In the genomic region with DNA sequence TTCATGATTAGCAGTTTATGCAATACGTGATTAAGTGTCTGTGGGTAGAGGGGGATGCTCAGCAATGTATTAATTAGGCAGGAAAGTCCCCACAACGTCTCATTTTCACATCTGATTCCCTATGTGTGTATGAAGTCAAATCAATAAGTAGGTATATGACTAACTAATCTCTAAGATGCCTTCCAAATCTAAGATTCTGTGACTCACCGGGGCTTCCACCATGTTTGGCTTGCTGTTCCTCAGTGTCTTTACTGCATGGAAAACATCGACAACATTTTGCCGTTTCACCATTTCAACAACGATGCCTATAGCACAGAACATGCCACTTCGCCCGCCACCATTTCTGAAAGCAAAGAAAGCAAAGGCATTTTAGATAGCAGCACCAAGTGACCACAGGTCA, we compare ENCODE assay signal across 15 cellular contexts.
DNase-seq lines count a peak whose midpoint lies in the region; ATAC-seq and TF ChIP-seq lines count a peak whose summit lies in the region.
"Had no signal": no experiment of that assay in that cellular context is flagged by ENCODE, and none has a peak within 500 bp of the region (broad histone marks: within the 10 kb centered on the region; RNA-seq: fewer than 3 reads in every experiment).

No MANE protein-coding gene starts in this region.

- H3K27ac ChIP-seq in DND-41 (ENCODE audit: low read length) (peak overlapping the region; percentile 54; the same call in 1 of the 2 replicates), caudate nucleus (ENCODE audit: low read depth, low read length) (no peak overlapping the region)

- H3K36me3 Mint-ChIP-seq in T-helper 17 cell (ENCODE audit: low read depth), result no peaks in the 10 kb centered on the region

- H2AFZ ChIP-seq in DND-41 (ENCODE audit: low read depth, low read length), result no peak overlapping the region

- H3K9ac ChIP-seq in DND-41 (ENCODE audit: low read depth, low read length), result no peak overlapping the region

- H3K4me2 ChIP-seq in DND-41 (ENCODE audit: insufficient read depth, low read length), result peak overlapping the region; percentile 49

- ATAC-seq in DND-41 (ENCODE audit: insufficient read depth, low read depth) (no peak), T-helper 17 cell (no peak), HG03565 (IDR thresholded peaks at IDR 0.05; ENCODE audit: unreplicated experiment) (no peak), omental fat pad (ENCODE audit: low FRiP score) (no peak)
- ATAC-seq: left lung had no signal

- H3K9me3 ChIP-seq in DND-41 (ENCODE audit: insufficient read depth, low read length, severe bottlenecking) (peaks cover 6% of the 10 kb centered on the region), T-helper 17 cell (ENCODE audit: control insufficient read depth, low read length, poor library complexity, severe bottlenecking) (no peaks in the 10 kb centered on the region)
- H3K9me3 ChIP-seq: left lung had no signal

- H3K4me3 Mint-ChIP-seq in T-helper 17 cell, result peak overlapping the region; percentile 88
- H3K4me3 Mint-ChIP-seq: activated B cell treated with CpG ODN at 0.5 μM for 24 hours, B cell had no signal

- H3K27ac Mint-ChIP-seq in T-helper 17 cell, result peak overlapping the region; percentile 97
- H3K27ac Mint-ChIP-seq: activated B cell treated with CpG ODN at 0.5 μM for 24 hours, B cell had no signal

- no peaks in the 10 kb centered on the region for H3K36me3 ChIP-seq in DND-41 (ENCODE audit: insufficient read depth, low read length)

- DNase-seq in DND-41 (no peak), T-helper 17 cell (peak in 1 of 3 donors; percentile 17), omental fat pad (ENCODE audit: low spot score) (no peak), caudate nucleus (lab: John Stamatoyannopoulos, UW) (no peak), NCI-H1105 treated with DMSO at 0.1 percent for 48 hours (lab: John Stamatoyannopoulos, UW) (no peak)
- DNase-seq in activated naive CD4-positive, alpha-beta T cell treated with anti-CD3 and anti-CD28 coated beads, Interleukin-2, amount 50 U/mL, for 16 hours, result peak; percentile 51
- DNase-seq in stimulated activated CD4-positive, alpha-beta T cell treated with anti-CD3 and anti-CD28 coated beads, Interleukin-12 subunit alpha, Interleukin-12 subunit beta, amount 100 ng/mL, for 48 hours (ENCODE audit: low read depth in 2 of 3, low spot score in 1 of 3), result peak in 2 of 3 donors; percentile 26 to 39
- DNase-seq: activated B cell treated with CpG ODN at 0.5 μM for 24 hours, glutamatergic neuron, left lung, NCI-H1436 treated with DMSO at 0.1 percent for 48 hours, NCI-H526 treated with DMSO at 0.1 percent for 48 hours had no signal

- H3K79me2 ChIP-seq in DND-41 (ENCODE audit: insufficient read depth, low read length), result no peaks in the 10 kb centered on the region

- no peaks in the 10 kb centered on the region for H3K27me3 Mint-ChIP-seq in T-helper 17 cell
- H3K27me3 Mint-ChIP-seq: activated B cell treated with CpG ODN at 0.5 μM for 24 hours, B cell, IgD-negative memory B cell had no signal

- H3K4me1 ChIP-seq in DND-41 (ENCODE audit: insufficient read depth, low read length), result peaks cover 38% of the 10 kb centered on the region
- H3K4me1 ChIP-seq: left lung had no signal

- TF ChIP-seq CTCF in DND-41 (IDR thresholded peaks at IDR 0.05; ENCODE audit: borderline replicate concordance, extremely low read depth, low read length, poor library complexity, severe bottlenecking) (no peak), omental fat pad (IDR thresholded peaks at IDR 0.05) (no peak)

- H3K4me3 ChIP-seq in DND-41 (ENCODE audit: low read depth in 1 of 2, low read length in 2 of 2), result no peak overlapping the region
- H3K4me3 ChIP-seq: left lung had no signal

- no peaks in the 10 kb centered on the region for H3K27me3 ChIP-seq in DND-41 (ENCODE audit: insufficient read depth, low read length, poor library complexity)
- H3K27me3 ChIP-seq: left lung had no signal

- H3K4me1 Mint-ChIP-seq in T-helper 17 cell, result peaks cover 36% of the 10 kb centered on the region

- no peaks in the 10 kb centered on the region for H4K20me1 ChIP-seq in DND-41 (ENCODE audit: insufficient read depth, low read length)

Comparison
In these comparisons a context has a peak if more than half of its experiments do, and no peak if none do; other contexts are left out.
1. DNase-seq: peak in activated naive CD4-positive, alpha-beta T cell treated with anti-CD3 and anti-CD28 coated beads, Interleukin-2, amount 50 U/mL, for 16 hours (single experiment) and stimulated activated CD4-positive, alpha-beta T cell treated with anti-CD3 and anti-CD28 coated beads, Interleukin-12 subunit alpha, Interleukin-12 subunit beta, amount 100 ng/mL, for 48 hours (2 of 3); none in DND-41 (single experiment), omental fat pad (single experiment), caudate nucleus (0 of 61) and NCI-H1105 treated with DMSO at 0.1 percent for 48 hours (single experiment).